In genomic region chr4:132956951-132957350, GRCh38 we compare ENCODE assay signal across 22 cellular contexts.
"Had no signal": no experiment of that assay in that cellular context is flagged by ENCODE, and none has a peak within 500 bp of the region (broad histone marks: within the 10 kb centered on the region; RNA-seq: fewer than 3 reads in every experiment).

No MANE protein-coding gene starts in this region.

- H3K9me3 ChIP-seq: colonic mucosa, pancreas, vagina had no signal

- FAIRE-seq: bronchial epithelial cell, pancreas had no signal

- H3K27me3 ChIP-seq: colonic mucosa, heart left ventricle, left lung, pancreas, spleen, upper lobe of left lung, vagina had no signal

- ATAC-seq: activated CD4-positive, alpha-beta T cell treated with anti-CD3 and anti-CD28 coated beads for 36 hours; activated CD8-positive, alpha-beta memory T cell treated with anti-CD3 and anti-CD28 coated beads, Interleukin-2, amount 10 ng/mL, durations not matched to agents 7 days and 5 days; activated CD8-positive, alpha-beta T cell treated with anti-CD3 and anti-CD28 coated beads, Interleukin-2, amount 10 ng/mL, durations not matched to agents 7 days and 5 days; activated naive CD4-positive, alpha-beta T cell treated with anti-CD3 and anti-CD28 coated beads, Interleukin-2, amount 50 U/mL, for 72 hours; heart left ventricle; left lung; pancreas; right cardiac atrium; T-cell had no signal

- DNase-seq: activated B cell treated with CpG ODN at 0.5 μM for 24 hours; activated CD4-positive, alpha-beta T cell treated with anti-CD3 and anti-CD28 coated beads for 36 hours; activated CD8-positive, alpha-beta memory T cell treated with anti-CD3 and anti-CD28 coated beads, Interleukin-2, amount 10 ng/mL, durations not matched to agents 7 days and 5 days; activated CD8-positive, alpha-beta T cell treated with anti-CD3 and anti-CD28 coated beads, Interleukin-2, amount 10 ng/mL, durations not matched to agents 7 days and 5 days; activated naive CD4-positive, alpha-beta T cell; activated T-cell treated with anti-CD3 and anti-CD28 coated beads, Interleukin-2, amount 50 U/mL, for 48 hours; colonic mucosa; effector memory CD4-positive, alpha-beta T cell; heart left ventricle; kidney glomerular epithelial cell; left lung; naive B cell; pancreas; right cardiac atrium; spleen; stimulated activated naive CD4-positive, alpha-beta T cell; T-cell; upper lobe of left lung had no signal

- H3K36me3 ChIP-seq: colonic mucosa, heart left ventricle, left lung, pancreas, spleen, upper lobe of left lung, vagina had no signal

- H3K4me1 ChIP-seq: colonic mucosa, heart left ventricle, left lung, pancreas, spleen, upper lobe of left lung, vagina had no signal

- H3K27ac ChIP-seq: colonic mucosa, heart left ventricle, left lung, pancreas, spleen, upper lobe of left lung, vagina had no signal

- H3K4me3 ChIP-seq: colonic mucosa, heart left ventricle, left lung, lung, pancreas, spleen, upper lobe of left lung, vagina had no signal
